Comparison of ENCODE assay signal across 1 cellular context in the genomic region with DNA sequence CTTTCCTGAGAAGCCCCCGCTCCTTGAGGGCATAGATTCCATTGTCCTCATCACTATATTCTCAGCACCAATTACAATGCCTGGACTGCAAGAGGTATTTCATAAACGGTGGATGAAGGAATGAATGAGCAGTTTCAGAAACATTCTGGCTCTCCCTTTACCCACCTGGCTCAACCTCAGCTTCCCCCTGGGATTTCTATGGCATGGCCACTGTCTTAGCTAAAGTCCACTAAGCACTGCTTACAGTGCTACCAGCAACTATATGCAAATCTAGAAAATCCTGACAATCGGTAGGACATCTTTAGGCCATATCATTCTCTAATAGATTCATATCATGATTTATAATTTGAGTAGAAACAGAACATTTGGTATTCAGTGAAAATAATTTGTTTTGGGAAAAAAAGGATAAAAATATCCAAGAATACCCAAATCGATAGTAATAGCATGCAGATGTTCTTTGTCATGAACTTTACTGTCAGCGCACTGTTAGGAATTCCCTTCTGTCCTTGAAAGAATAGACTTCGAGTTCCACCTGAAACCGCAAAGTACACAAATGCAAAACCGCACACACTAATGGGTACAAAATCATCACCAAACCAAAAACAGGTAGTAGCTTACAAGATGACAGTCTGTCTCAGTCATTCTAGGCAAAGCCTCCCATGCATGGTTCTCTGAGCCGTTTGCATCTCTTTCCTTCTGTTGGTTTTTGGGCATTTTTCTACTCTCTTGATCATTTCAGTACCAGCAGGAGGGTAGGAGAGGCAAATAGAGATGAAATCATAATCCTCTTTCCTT.
A peak's percentile ranks its signal among the peaks of the same experiment; 100 is the strongest.
TF ChIP-seq lines count a peak whose summit lies in the region.

No MANE protein-coding gene starts in this region.

TF ChIP-seq in GM12878, 131 proteins besides CTCF, POLR2A, EP300 and RAD21 (continued from another document and continues in another):
- TF ChIP-seq, protein P1, sequence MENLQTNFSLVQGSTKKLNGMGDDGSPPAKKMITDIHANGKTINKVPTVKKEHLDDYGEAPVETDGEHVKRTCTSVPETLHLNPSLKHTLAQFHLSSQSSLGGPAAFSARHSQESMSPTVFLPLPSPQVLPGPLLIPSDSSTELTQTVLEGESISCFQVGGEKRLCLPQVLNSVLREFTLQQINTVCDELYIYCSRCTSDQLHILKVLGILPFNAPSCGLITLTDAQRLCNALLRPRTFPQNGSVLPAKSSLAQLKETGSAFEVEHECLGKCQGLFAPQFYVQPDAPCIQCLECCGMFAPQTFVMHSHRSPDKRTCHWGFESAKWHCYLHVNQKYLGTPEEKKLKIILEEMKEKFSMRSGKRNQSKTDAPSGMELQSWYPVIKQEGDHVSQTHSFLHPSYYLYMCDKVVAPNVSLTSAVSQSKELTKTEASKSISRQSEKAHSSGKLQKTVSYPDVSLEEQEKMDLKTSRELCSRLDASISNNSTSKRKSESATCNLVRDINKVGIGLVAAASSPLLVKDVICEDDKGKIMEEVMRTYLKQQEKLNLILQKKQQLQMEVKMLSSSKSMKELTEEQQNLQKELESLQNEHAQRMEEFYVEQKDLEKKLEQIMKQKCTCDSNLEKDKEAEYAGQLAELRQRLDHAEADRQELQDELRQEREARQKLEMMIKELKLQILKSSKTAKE (IDR thresholded peaks at IDR 0.05; ENCODE audit: low read depth, poor library complexity, severe bottlenecking) = peak; percentile 33
- TF ChIP-seq EGR1 (IDR thresholded peaks at IDR 0.05; ENCODE audit: borderline replicate concordance in 1 of 2, low read depth in 2 of 2, low read length in 2 of 2) (no peak), DPF2 (IDR thresholded peaks at IDR 0.05) (peak; percentile 65), HDAC6 (IDR thresholded peaks at IDR 0.05; ENCODE audit: unreplicated experiment) (no peak), IKZF1 (conservative IDR thresholded peaks at IDR 0.05) (peak; percentile 88), CBFB (IDR thresholded peaks at IDR 0.05; ENCODE audit: low read depth) (peak; percentile 94), RELA (IDR thresholded peaks at IDR 0.05; ENCODE audit: borderline replicate concordance, partially characterized antibody) (no peak), SIX5 (IDR thresholded peaks at IDR 0.05; ENCODE audit: low read depth, low read length, severe bottlenecking) (no peak), CHD2 (IDR thresholded peaks at IDR 0.05; ENCODE audit: borderline replicate concordance, low read depth, low read length) (no peak), SUPT20H (IDR thresholded peaks at IDR 0.05; ENCODE audit: borderline replicate concordance, control insufficient read depth, low read depth, low read length) (no peak), CREM (IDR thresholded peaks at IDR 0.05; ENCODE audit: low read depth) (peak; percentile 65; the same call in 1 of the 2 replicates), EZH2 (IDR thresholded peaks at IDR 0.05; ENCODE audit: borderline replicate concordance, control insufficient read depth, low read depth, low read length) (no peak), SRF (IDR thresholded peaks at IDR 0.05; ENCODE audit: low read depth in 2 of 2, low read length in 2 of 2) (no peak), HCFC1 (IDR thresholded peaks at IDR 0.05; ENCODE audit: low read length) (no peak), CREB1 (IDR thresholded peaks at IDR 0.05; ENCODE audit: low read depth) (peak; percentile 37; the same call in 1 of the 2 replicates), ZZZ3 (IDR thresholded peaks at IDR 0.05; ENCODE audit: control insufficient read depth, insufficient read length, low read depth) (no peak), IRF4 (IDR thresholded peaks at IDR 0.05; ENCODE audit: low read depth, low read length) (peak; percentile 76; the same call in 1 of the 2 replicates), ZNF207 (IDR thresholded peaks at IDR 0.05; ENCODE audit: borderline replicate concordance) (no peak), KDM1A (IDR thresholded peaks at IDR 0.05; ENCODE audit: borderline replicate concordance) (no peak), BMI1 (IDR thresholded peaks at IDR 0.05; ENCODE audit: borderline replicate concordance) (no peak; the same call in 1 of the 2 replicates), GATAD2B (conservative IDR thresholded peaks at IDR 0.05; ENCODE audit: low read depth) (no peak), STAT3 (IDR thresholded peaks at IDR 0.05; ENCODE audit: low read depth, low read length) (no peak; the same call in 1 of the 2 replicates)
- TF ChIP-seq, protein P2, sequence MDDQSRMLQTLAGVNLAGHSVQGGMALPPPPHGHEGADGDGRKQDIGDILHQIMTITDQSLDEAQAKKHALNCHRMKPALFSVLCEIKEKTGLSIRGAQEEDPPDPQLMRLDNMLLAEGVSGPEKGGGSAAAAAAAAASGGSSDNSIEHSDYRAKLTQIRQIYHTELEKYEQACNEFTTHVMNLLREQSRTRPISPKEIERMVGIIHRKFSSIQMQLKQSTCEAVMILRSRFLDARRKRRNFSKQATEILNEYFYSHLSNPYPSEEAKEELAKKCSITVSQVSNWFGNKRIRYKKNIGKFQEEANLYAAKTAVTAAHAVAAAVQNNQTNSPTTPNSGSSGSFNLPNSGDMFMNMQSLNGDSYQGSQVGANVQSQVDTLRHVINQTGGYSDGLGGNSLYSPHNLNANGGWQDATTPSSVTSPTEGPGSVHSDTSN (IDR thresholded peaks at IDR 0.05; ENCODE audit: insufficient replicate concordance, low read depth, low read length) = no peak
- TF ChIP-seq, protein P3, sequence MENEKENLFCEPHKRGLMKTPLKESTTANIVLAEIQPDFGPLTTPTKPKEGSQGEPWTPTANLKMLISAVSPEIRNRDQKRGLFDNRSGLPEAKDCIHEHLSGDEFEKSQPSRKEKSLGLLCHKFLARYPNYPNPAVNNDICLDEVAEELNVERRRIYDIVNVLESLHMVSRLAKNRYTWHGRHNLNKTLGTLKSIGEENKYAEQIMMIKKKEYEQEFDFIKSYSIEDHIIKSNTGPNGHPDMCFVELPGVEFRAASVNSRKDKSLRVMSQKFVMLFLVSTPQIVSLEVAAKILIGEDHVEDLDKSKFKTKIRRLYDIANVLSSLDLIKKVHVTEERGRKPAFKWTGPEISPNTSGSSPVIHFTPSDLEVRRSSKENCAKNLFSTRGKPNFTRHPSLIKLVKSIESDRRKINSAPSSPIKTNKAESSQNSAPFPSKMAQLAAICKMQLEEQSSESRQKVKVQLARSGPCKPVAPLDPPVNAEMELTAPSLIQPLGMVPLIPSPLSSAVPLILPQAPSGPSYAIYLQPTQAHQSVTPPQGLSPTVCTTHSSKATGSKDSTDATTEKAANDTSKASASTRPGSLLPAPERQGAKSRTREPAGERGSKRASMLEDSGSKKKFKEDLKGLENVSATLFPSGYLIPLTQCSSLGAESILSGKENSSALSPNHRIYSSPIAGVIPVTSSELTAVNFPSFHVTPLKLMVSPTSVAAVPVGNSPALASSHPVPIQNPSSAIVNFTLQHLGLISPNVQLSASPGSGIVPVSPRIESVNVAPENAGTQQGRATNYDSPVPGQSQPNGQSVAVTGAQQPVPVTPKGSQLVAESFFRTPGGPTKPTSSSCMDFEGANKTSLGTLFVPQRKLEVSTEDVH (IDR thresholded peaks at IDR 0.05; ENCODE audit: low read depth, partially characterized antibody) = no peak
- TF ChIP-seq, protein P4, sequence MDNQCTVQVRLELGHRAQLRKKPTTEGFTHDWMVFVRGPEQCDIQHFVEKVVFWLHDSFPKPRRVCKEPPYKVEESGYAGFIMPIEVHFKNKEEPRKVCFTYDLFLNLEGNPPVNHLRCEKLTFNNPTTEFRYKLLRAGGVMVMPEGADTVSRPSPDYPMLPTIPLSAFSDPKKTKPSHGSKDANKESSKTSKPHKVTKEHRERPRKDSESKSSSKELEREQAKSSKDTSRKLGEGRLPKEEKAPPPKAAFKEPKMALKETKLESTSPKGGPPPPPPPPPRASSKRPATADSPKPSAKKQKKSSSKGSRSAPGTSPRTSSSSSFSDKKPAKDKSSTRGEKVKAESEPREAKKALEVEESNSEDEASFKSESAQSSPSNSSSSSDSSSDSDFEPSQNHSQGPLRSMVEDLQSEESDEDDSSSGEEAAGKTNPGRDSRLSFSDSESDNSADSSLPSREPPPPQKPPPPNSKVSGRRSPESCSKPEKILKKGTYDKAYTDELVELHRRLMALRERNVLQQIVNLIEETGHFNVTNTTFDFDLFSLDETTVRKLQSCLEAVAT (IDR thresholded peaks at IDR 0.05) = peak; percentile 94
- TF ChIP-seq, protein P5, sequence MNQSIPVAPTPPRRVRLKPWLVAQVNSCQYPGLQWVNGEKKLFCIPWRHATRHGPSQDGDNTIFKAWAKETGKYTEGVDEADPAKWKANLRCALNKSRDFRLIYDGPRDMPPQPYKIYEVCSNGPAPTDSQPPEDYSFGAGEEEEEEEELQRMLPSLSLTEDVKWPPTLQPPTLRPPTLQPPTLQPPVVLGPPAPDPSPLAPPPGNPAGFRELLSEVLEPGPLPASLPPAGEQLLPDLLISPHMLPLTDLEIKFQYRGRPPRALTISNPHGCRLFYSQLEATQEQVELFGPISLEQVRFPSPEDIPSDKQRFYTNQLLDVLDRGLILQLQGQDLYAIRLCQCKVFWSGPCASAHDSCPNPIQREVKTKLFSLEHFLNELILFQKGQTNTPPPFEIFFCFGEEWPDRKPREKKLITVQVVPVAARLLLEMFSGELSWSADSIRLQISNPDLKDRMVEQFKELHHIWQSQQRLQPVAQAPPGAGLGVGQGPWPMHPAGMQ (IDR thresholded peaks at IDR 0.05; ENCODE audit: borderline replicate concordance) = peak; percentile 79; the same call in 1 of the 2 replicates
- TF ChIP-seq, protein P6, sequence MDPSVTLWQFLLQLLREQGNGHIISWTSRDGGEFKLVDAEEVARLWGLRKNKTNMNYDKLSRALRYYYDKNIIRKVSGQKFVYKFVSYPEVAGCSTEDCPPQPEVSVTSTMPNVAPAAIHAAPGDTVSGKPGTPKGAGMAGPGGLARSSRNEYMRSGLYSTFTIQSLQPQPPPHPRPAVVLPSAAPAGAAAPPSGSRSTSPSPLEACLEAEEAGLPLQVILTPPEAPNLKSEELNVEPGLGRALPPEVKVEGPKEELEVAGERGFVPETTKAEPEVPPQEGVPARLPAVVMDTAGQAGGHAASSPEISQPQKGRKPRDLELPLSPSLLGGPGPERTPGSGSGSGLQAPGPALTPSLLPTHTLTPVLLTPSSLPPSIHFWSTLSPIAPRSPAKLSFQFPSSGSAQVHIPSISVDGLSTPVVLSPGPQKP (IDR thresholded peaks at IDR 0.05; ENCODE audit: low read depth, low read length) = no peak
- TF ChIP-seq, protein P7, sequence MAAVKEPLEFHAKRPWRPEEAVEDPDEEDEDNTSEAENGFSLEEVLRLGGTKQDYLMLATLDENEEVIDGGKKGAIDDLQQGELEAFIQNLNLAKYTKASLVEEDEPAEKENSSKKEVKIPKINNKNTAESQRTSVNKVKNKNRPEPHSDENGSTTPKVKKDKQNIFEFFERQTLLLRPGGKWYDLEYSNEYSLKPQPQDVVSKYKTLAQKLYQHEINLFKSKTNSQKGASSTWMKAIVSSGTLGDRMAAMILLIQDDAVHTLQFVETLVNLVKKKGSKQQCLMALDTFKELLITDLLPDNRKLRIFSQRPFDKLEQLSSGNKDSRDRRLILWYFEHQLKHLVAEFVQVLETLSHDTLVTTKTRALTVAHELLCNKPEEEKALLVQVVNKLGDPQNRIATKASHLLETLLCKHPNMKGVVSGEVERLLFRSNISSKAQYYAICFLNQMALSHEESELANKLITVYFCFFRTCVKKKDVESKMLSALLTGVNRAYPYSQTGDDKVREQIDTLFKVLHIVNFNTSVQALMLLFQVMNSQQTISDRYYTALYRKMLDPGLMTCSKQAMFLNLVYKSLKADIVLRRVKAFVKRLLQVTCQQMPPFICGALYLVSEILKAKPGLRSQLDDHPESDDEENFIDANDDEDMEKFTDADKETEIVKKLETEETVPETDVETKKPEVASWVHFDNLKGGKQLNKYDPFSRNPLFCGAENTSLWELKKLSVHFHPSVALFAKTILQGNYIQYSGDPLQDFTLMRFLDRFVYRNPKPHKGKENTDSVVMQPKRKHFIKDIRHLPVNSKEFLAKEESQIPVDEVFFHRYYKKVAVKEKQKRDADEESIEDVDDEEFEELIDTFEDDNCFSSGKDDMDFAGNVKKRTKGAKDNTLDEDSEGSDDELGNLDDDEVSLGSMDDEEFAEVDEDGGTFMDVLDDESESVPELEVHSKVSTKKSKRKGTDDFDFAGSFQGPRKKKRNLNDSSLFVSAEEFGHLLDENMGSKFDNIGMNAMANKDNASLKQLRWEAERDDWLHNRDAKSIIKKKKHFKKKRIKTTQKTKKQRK (IDR thresholded peaks at IDR 0.05; ENCODE audit: low read depth, low read length) = no peak
- TF ChIP-seq, protein P8, sequence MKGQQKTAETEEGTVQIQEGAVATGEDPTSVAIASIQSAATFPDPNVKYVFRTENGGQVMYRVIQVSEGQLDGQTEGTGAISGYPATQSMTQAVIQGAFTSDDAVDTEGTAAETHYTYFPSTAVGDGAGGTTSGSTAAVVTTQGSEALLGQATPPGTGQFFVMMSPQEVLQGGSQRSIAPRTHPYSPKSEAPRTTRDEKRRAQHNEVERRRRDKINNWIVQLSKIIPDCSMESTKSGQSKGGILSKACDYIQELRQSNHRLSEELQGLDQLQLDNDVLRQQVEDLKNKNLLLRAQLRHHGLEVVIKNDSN (IDR thresholded peaks at IDR 0.05; ENCODE audit: borderline replicate concordance, extremely low read length, insufficient read depth, low read depth, low read length) = no peak
- TF ChIP-seq, protein P9, sequence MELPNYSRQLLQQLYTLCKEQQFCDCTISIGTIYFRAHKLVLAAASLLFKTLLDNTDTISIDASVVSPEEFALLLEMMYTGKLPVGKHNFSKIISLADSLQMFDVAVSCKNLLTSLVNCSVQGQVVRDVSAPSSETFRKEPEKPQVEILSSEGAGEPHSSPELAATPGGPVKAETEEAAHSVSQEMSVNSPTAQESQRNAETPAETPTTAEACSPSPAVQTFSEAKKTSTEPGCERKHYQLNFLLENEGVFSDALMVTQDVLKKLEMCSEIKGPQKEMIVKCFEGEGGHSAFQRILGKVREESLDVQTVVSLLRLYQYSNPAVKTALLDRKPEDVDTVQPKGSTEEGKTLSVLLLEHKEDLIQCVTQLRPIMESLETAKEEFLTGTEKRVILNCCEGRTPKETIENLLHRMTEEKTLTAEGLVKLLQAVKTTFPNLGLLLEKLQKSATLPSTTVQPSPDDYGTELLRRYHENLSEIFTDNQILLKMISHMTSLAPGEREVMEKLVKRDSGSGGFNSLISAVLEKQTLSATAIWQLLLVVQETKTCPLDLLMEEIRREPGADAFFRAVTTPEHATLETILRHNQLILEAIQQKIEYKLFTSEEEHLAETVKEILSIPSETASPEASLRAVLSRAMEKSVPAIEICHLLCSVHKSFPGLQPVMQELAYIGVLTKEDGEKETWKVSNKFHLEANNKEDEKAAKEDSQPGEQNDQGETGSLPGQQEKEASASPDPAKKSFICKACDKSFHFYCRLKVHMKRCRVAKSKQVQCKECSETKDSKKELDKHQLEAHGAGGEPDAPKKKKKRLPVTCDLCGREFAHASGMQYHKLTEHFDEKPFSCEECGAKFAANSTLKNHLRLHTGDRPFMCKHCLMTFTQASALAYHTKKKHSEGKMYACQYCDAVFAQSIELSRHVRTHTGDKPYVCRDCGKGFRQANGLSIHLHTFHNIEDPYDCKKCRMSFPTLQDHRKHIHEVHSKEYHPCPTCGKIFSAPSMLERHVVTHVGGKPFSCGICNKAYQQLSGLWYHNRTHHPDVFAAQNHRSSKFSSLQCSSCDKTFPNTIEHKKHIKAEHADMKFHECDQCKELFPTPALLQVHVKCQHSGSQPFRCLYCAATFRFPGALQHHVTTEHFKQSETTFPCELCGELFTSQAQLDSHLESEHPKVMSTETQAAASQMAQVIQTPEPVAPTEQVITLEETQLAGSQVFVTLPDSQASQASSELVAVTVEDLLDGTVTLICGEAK (IDR thresholded peaks at IDR 0.05; ENCODE audit: borderline replicate concordance) = no peak
- TF ChIP-seq, protein P10, sequence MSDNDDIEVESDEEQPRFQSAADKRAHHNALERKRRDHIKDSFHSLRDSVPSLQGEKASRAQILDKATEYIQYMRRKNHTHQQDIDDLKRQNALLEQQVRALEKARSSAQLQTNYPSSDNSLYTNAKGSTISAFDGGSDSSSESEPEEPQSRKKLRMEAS (IDR thresholded peaks at IDR 0.05; ENCODE audit: low read depth, low read length) = no peak
